Comparison of ENCODE assay signal across 1 cellular context in genomic region chr11:58578136-58578634, GRCh38.
A peak's percentile ranks its signal among the peaks of the same experiment; 100 is the strongest.
TF ChIP-seq lines count a peak whose summit lies in the region.

No MANE protein-coding gene starts in this region.

TF ChIP-seq in K562, 482 proteins besides CTCF, POLR2A, EP300 and RAD21 (continued from another document and continues in another):
- no peak for TF ChIP-seq ZNF408 (CRISPR knock-in tag; IDR thresholded peaks at IDR 0.05; ENCODE audit: low read depth)
- no peak for TF ChIP-seq ZBTB9 (CRISPR knock-in tag; IDR thresholded peaks at IDR 0.05)
- no peak for TF ChIP-seq ZNF354B (CRISPR knock-in tag; IDR thresholded peaks at IDR 0.05)
- no peak for TF ChIP-seq ILF3 (IDR thresholded peaks at IDR 0.05; ENCODE audit: borderline replicate concordance)
- TF ChIP-seq SFPQ (IDR thresholded peaks at IDR 0.05; ENCODE audit: low read depth, low read length): no peak
- 0 out of 2 replicates have a peak, but pooled peaks have one; percentile 30 for TF ChIP-seq RREB1 (CRISPR knock-in tag; IDR thresholded peaks at IDR 0.05)
- TF ChIP-seq TBL1XR1 (IDR thresholded peaks at IDR 0.05; ENCODE audit: low read length in 2 of 2): peak; percentile 0 to 51; a peak in 2 of 4 replicates
- no peak for TF ChIP-seq ZNF23 (CRISPR knock-in tag; IDR thresholded peaks at IDR 0.05)
- no peak for TF ChIP-seq REST (CRISPR knock-in tag; IDR thresholded peaks at IDR 0.05; ENCODE audit: low read depth)
- TF ChIP-seq FOXP1 (CRISPR knock-in tag; IDR thresholded peaks at IDR 0.05): no peak; the same call in 1 of the 2 replicates
- TF ChIP-seq ZNF740 (CRISPR knock-in tag; IDR thresholded peaks at IDR 0.05): no peak
- TF ChIP-seq ZNF740 (tag; IDR thresholded peaks at IDR 0.05): no peak
- TF ChIP-seq MCM3 (IDR thresholded peaks at IDR 0.05): no peak
- TF ChIP-seq MED1 (CRISPR knock-in tag; IDR thresholded peaks at IDR 0.05; ENCODE audit: borderline replicate concordance): no peak
- 0 out of 2 replicates have a peak, but pooled peaks have one; percentile 42 for TF ChIP-seq ZEB2 (IDR thresholded peaks at IDR 0.05)
- no peak for TF ChIP-seq ZNF217 (CRISPR knock-in tag; IDR thresholded peaks at IDR 0.05)
- no peak for TF ChIP-seq SOX6 (IDR thresholded peaks at IDR 0.05)
- no peak for TF ChIP-seq E2F5 (CRISPR knock-in tag; IDR thresholded peaks at IDR 0.05)
- no peak for TF ChIP-seq MEF2D (tag; conservative IDR thresholded peaks at IDR 0.05; ENCODE audit: low read depth)
- TF ChIP-seq RERE (CRISPR knock-in tag; IDR thresholded peaks at IDR 0.05; ENCODE audit: borderline replicate concordance): no peak
- TF ChIP-seq ZNF79 (CRISPR knock-in tag; IDR thresholded peaks at IDR 0.05; ENCODE audit: low read depth): no peak
- TF ChIP-seq FOXJ2 (tag; IDR thresholded peaks at IDR 0.05): no peak
- 0 out of 2 replicates have a peak, but pooled peaks have one; percentile 44 for TF ChIP-seq HES1 (IDR thresholded peaks at IDR 0.05; ENCODE audit: low read depth)
- 0 out of 2 replicates have a peak, but pooled peaks have one; percentile 11 for TF ChIP-seq ZNF609 (CRISPR knock-in tag; IDR thresholded peaks at IDR 0.05; ENCODE audit: borderline replicate concordance)
